ENCODE assay signal across 20 cellular contexts in genomic region chr17:26792486-26792885, GRCh38.
DNase-seq lines count a peak whose midpoint lies in the region; ATAC-seq and TF ChIP-seq lines count a peak whose summit lies in the region.
"Had no signal": no experiment of that assay in that cellular context is flagged by ENCODE, and none has a peak within 500 bp of the region (broad histone marks: within the 10 kb centered on the region; RNA-seq: fewer than 3 reads in every experiment).

No MANE protein-coding gene starts in this region.

- no peak overlapping the region for H3K27ac ChIP-seq in Panc1 (ENCODE audit: low read length)
- no peak overlapping the region for H3K27ac ChIP-seq in endodermal cell (ENCODE audit: low read depth, low read length)
- H3K27ac ChIP-seq: hepatocyte, suprapubic skin had no signal

- H3K27me3 ChIP-seq in Panc1 (ENCODE audit: control insufficient read depth, insufficient read depth, low read length) (no peaks in the 10 kb centered on the region), endodermal cell (ENCODE audit: control insufficient read depth, insufficient read depth, low read length, poor library complexity, severe bottlenecking) (no peaks in the 10 kb centered on the region), H7 (ENCODE audit: control insufficient read depth, insufficient read depth, low read length) (no peaks in the 10 kb centered on the region)
- H3K27me3 ChIP-seq: hepatocyte, suprapubic skin had no signal

- CTCF ChIA-PET in Panc1 (lab: Charles Lee), result no interaction called here

- H3K9ac ChIP-seq in endodermal cell (ENCODE audit: extremely low read depth, low read length, poor library complexity, severe bottlenecking), result no peak overlapping the region

- H3K27me3 Mint-ChIP-seq in endodermal cell (ENCODE audit: insufficient read depth), result no peaks in the 10 kb centered on the region
- H3K27me3 Mint-ChIP-seq: activated naive CD4-positive, alpha-beta T cell treated with anti-CD3 and anti-CD28 coated beads, Interleukin-2, amount 10 ng/mL, durations not matched to agents 7 days and 5 days; central memory CD8-positive, alpha-beta T cell had no signal

- intact Hi-C loops in Panc1 (cut with micrococcal nuclease; ENCODE audit: unreplicated experiment), result no loop called here

- no peak for ATAC-seq in Panc1
- ATAC-seq: left colon, sciatic nerve had no signal

- H3K9me3 ChIP-seq in Panc1 (ENCODE audit: control insufficient read depth, insufficient read depth, low read depth, low read length), result no peaks in the 10 kb centered on the region
- peaks cover 100% of the 10 kb centered on the region for H3K9me3 ChIP-seq in endodermal cell (ENCODE audit: control insufficient read depth, low read length)

- H3K36me3 Mint-ChIP-seq in endodermal cell (ENCODE audit: low read depth), result no peaks in the 10 kb centered on the region
- H3K36me3 Mint-ChIP-seq: activated naive CD4-positive, alpha-beta T cell treated with anti-CD3 and anti-CD28 coated beads, Interleukin-2, amount 10 ng/mL, durations not matched to agents 7 days and 5 days had no signal

- DNase-seq in G401 (ENCODE audit: low spot score) (peak; percentile 1), Panc1 (ENCODE audit: low read depth, low spot score) (peak; percentile 30), endodermal cell (no peak), iris pigment epithelial cell (ENCODE audit: low read depth) (peak; percentile 39), NCI-H1105 treated with DMSO at 0.1 percent for 48 hours (lab: John Stamatoyannopoulos, UW) (no peak), H7 (no peak)
- no peak for DNase-seq in activated CD4-positive, alpha-beta T cell treated with anti-CD3 and anti-CD28 coated beads for 4 hours
- no peak for DNase-seq in activated CD8-positive, alpha-beta memory T cell treated with anti-CD3 and anti-CD28 coated beads, Interleukin-2, amount 50 U/mL, for 48 hours
- DNase-seq: activated CD4-positive, alpha-beta T cell treated with anti-CD3 and anti-CD28 coated beads, Interleukin-2, amount 50 U/mL, for 1 hour; activated naive CD4-positive, alpha-beta T cell treated with anti-CD3 and anti-CD28 coated beads, Interleukin-2, amount 10 ng/mL, durations not matched to agents 7 days and 5 days; Caco-2; H9; left colon; NCI-H2081; NCI-H69; stimulated activated CD4-positive, alpha-beta T cell treated with anti-CD3 and anti-CD28 coated beads, Interleukin-1b, Interleukin-23, amount 100 ng/mL, for 48 hours had no signal

- H3K27ac Mint-ChIP-seq in endodermal cell, result no peak overlapping the region
- H3K27ac Mint-ChIP-seq: activated naive CD4-positive, alpha-beta T cell treated with anti-CD3 and anti-CD28 coated beads, Interleukin-2, amount 10 ng/mL, durations not matched to agents 7 days and 5 days; H9 had no signal

- no peak overlapping the region for H3K4me3 ChIP-seq in Panc1 (ENCODE audit: low read depth in 2 of 2, low read length in 2 of 2)
- peak overlapping the region; percentile 41 for H3K4me3 ChIP-seq in endodermal cell (ENCODE audit: low read length)
- H3K4me3 ChIP-seq in H7 (ENCODE audit: insufficient read depth, low read depth, low read length), result no peak overlapping the region
- H3K4me3 ChIP-seq: hepatocyte, suprapubic skin had no signal

- in situ Hi-C loops in G401 (cut with HindIII; ENCODE audit: low sequenced_read_pairs), result no loop called here
- in situ Hi-C loops in Panc1 (cut with HindIII; ENCODE audit: low pct_unique_long_range_greater_than_20kb, low sequenced_read_pairs), result no loop called here

- 86 to 87% methylated on average over 12 of the region's 12 CpGs for WGBS in endodermal cell (ENCODE audit: insufficient coverage in 1 of 2, insufficient read length in 1 of 2), 2 experiments

- no peaks in the 10 kb centered on the region for H3K4me1 ChIP-seq in Panc1 (ENCODE audit: control insufficient read depth, insufficient read depth, low read length)
- no peaks in the 10 kb centered on the region for H3K4me1 ChIP-seq in endodermal cell (ENCODE audit: control insufficient read depth, insufficient read depth, low read length)
- H3K4me1 ChIP-seq: Caco-2, suprapubic skin had no signal

- BruUV-seq in Panc1 (replicated peaks; lab: Mats Ljungman, UMichigan), result no TSS peak

- H3K4me1 Mint-ChIP-seq in endodermal cell, result no peaks in the 10 kb centered on the region
- H3K4me1 Mint-ChIP-seq: activated naive CD4-positive, alpha-beta T cell treated with anti-CD3 and anti-CD28 coated beads, Interleukin-2, amount 10 ng/mL, durations not matched to agents 7 days and 5 days; central memory CD8-positive, alpha-beta T cell; H9 had no signal

- H3K9me3 Mint-ChIP-seq in endodermal cell, result no peaks in the 10 kb centered on the region
- H3K9me3 Mint-ChIP-seq: activated naive CD4-positive, alpha-beta T cell treated with anti-CD3 and anti-CD28 coated beads, Interleukin-2, amount 10 ng/mL, durations not matched to agents 7 days and 5 days; central memory CD8-positive, alpha-beta T cell; H9 had no signal

- TF ChIP-seq CTCF in Panc1 (IDR thresholded peaks at IDR 0.05) (no peak), endodermal cell (conservative IDR thresholded peaks at IDR 0.05) (no peak)

- H3K4me3 Mint-ChIP-seq in endodermal cell, result no peak overlapping the region
- H3K4me3 Mint-ChIP-seq: activated naive CD4-positive, alpha-beta T cell treated with anti-CD3 and anti-CD28 coated beads, Interleukin-2, amount 10 ng/mL, durations not matched to agents 7 days and 5 days; central memory CD8-positive, alpha-beta T cell; H9 had no signal

- POLR2A ChIA-PET in Panc1 (lab: Charles Lee), result no interaction called here

- H3K36me3 ChIP-seq in Panc1 (ENCODE audit: control insufficient read depth, insufficient read depth, low read length), result no peaks in the 10 kb centered on the region
- H3K36me3 ChIP-seq in endodermal cell (ENCODE audit: control insufficient read depth, insufficient read depth, low read length), result no peaks in the 10 kb centered on the region
- H3K36me3 ChIP-seq in H7 (replicated peaks; ENCODE audit: control insufficient read depth, insufficient read depth, low read length), result no peaks in the 10 kb centered on the region
- H3K36me3 ChIP-seq: suprapubic skin had no signal

Comparison
In these comparisons a context has a peak if more than half of its experiments do, and no peak if none do; other contexts are left out.
1. DNase-seq: peak in G401 (single experiment), Panc1 (single experiment) and iris pigment epithelial cell (single experiment); none in endodermal cell (single experiment), activated CD4-positive, alpha-beta T cell treated with anti-CD3 and anti-CD28 coated beads for 4 hours (0 of 2), NCI-H1105 treated with DMSO at 0.1 percent for 48 hours (single experiment), activated CD8-positive, alpha-beta memory T cell treated with anti-CD3 and anti-CD28 coated beads, Interleukin-2, amount 50 U/mL, for 48 hours (single experiment) and H7 (single experiment).